In the genomic region with DNA sequence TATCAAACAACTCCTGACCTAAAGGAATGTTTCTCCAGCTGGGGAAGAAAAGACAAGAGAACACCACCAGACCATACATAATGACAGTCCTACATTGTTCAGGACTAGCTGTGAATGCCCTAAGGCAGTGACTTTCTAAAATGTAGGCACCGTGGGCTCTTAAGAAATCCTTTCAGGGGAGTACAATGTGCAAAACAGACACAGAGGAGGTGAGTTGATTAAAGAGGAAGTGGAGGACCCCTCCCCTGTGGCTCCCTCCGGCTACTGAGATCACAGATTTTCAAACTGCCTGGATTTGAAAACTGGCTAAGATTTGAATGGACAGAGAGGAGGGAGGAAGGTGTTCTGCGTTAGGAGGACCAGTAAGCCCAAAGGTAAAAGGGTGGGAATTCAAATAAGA, we compare ENCODE assay signal across 13 cellular contexts.
DNase-seq lines count a peak whose midpoint lies in the region; FAIRE-seq and TF ChIP-seq lines count a peak whose summit lies in the region.
"Had no signal": no experiment of that assay in that cellular context is flagged by ENCODE, and none has a peak within 500 bp of the region (broad histone marks: within the 10 kb centered on the region; RNA-seq: fewer than 3 reads in every experiment).

No MANE protein-coding gene starts in this region.

- H3K9ac ChIP-seq in H9 (ENCODE audit: extremely low read depth, insufficient read length, low read length), result no peak overlapping the region
- H3K9ac ChIP-seq: BLaER1 had no signal

- DNase-seq in H9 (no peak), chondrocyte (ENCODE audit: low spot score) (no peak), G401 (ENCODE audit: low spot score) (no peak), breast epithelium (ENCODE audit: low spot score in 2 of 2) (no peak), HTR-8/SVneo (ENCODE audit: insufficient read length, low spot score) (no peak)
- no peak for DNase-seq in stimulated activated CD4-positive, alpha-beta T cell treated with anti-CD3 and anti-CD28 coated beads, Interleukin-4, amount 100 ng/mL, for 24 hours
- DNase-seq: AML-193, DMS53 had no signal

- no peak overlapping the region for H3K4me3 ChIP-seq in breast epithelium
- H3K4me3 ChIP-seq: BLaER1, GM12878 had no signal

- H3K56ac ChIP-seq in H9 (ENCODE audit: insufficient read length, low read depth, low read length), result no peak overlapping the region

- H3K14ac ChIP-seq in H9 (ENCODE audit: insufficient read depth, low read length), result no peak overlapping the region

- in situ Hi-C loops in G401 (cut with HindIII; ENCODE audit: low sequenced_read_pairs), result no loop called here

- no peaks in the 10 kb centered on the region for H3K36me3 ChIP-seq in breast epithelium
- H3K36me3 ChIP-seq: BLaER1 had no signal

- no peak overlapping the region for H4K5ac ChIP-seq in H9 (ENCODE audit: insufficient read length, low read depth, low read length)

- no peaks in the 10 kb centered on the region for H4K20me1 ChIP-seq in H9 (ENCODE audit: control insufficient read depth, insufficient read depth, insufficient read length)
- H4K20me1 ChIP-seq: BLaER1 had no signal

- no peak overlapping the region for H4K8ac ChIP-seq in H9 (replicated peaks; ENCODE audit: insufficient read length, low read depth, low read length)

- intact Hi-C loops in breast epithelium (cut with DNase I; ENCODE audit: low total_unique reads), result no loop called here

- H3K79me1 ChIP-seq in H9 (ENCODE audit: insufficient read depth, low read depth, low read length, poor library complexity, severe bottlenecking), result no peaks in the 10 kb centered on the region

- no peak overlapping the region for H2BK12ac ChIP-seq in H9 (ENCODE audit: insufficient read length, low read depth, low read length)

- no peak overlapping the region for H3K27ac ChIP-seq in H9 (ENCODE audit: insufficient read length, low read depth, low read length)
- H3K27ac ChIP-seq in breast epithelium, result no peak overlapping the region
- H3K27ac ChIP-seq: BLaER1, HL-60 had no signal

- no peaks in the 10 kb centered on the region for H3K9me3 Mint-ChIP-seq in H9
- no peaks in the 10 kb centered on the region for H3K9me3 Mint-ChIP-seq in chondrocyte (ENCODE audit: low read depth)
- H3K9me3 Mint-ChIP-seq in nephron, result no peaks in the 10 kb centered on the region

- no peaks in the 10 kb centered on the region for H3K9me3 ChIP-seq in H9 (ENCODE audit: control insufficient read depth, low read depth, low read length)
- no peaks in the 10 kb centered on the region for H3K9me3 ChIP-seq in breast epithelium
- H3K9me3 ChIP-seq: BLaER1 had no signal

- no peak overlapping the region for H2BK15ac ChIP-seq in H9 (ENCODE audit: low read depth, low read length)

- H3K23me2 ChIP-seq in H9 (ENCODE audit: insufficient read length, low read depth, low read length, poor library complexity, severe bottlenecking), result no peaks in the 10 kb centered on the region

- H3K27me3 Mint-ChIP-seq in H9 (ENCODE audit: low read depth) (no peaks in the 10 kb centered on the region), chondrocyte (ENCODE audit: low read depth) (no peaks in the 10 kb centered on the region), nephron (ENCODE audit: low read depth) (no peaks in the 10 kb centered on the region)

- no CpG with 5 or more reads among the region's 3 CpGs for WGBS in H9 (ENCODE audit: extremely low coverage, insufficient read length, low lambda C conversion rate)

- no peak overlapping the region for H2AK5ac ChIP-seq in H9 (ENCODE audit: insufficient read length, low read length)

- H2BK120ac ChIP-seq in H9 (ENCODE audit: low read depth, low read length, poor library complexity, severe bottlenecking), result no peak overlapping the region

- TF ChIP-seq CTCF in H9 (conservative IDR thresholded peaks at IDR 0.05) (no peak), chondrocyte (IDR thresholded peaks at IDR 0.05) (no peak), nephron (IDR thresholded peaks at IDR 0.05; ENCODE audit: unreplicated experiment in 3 of 3) (no peak), breast epithelium (IDR thresholded peaks at IDR 0.05) (no peak)

- no peak overlapping the region for H2AFZ ChIP-seq in H9 (ENCODE audit: low read length)

- H3T11ph ChIP-seq in H9 (ENCODE audit: low read length), result no peak overlapping the region

- H3K4me3 Mint-ChIP-seq in H9 (no peak overlapping the region), chondrocyte (ENCODE audit: unreplicated experiment) (no peak overlapping the region), nephron (no peak overlapping the region)

- H2BK5ac ChIP-seq in H9 (ENCODE audit: insufficient read length, low read length), result no peak overlapping the region

- H3K79me2 ChIP-seq in H9 (ENCODE audit: insufficient read depth, low read length), result no peaks in the 10 kb centered on the region

- no peak overlapping the region for H3K4ac ChIP-seq in H9 (ENCODE audit: low read depth, low read length)

- H3K27me3 ChIP-seq in H9 (ENCODE audit: insufficient read depth, low read length), result no peaks in the 10 kb centered on the region
- H3K27me3 ChIP-seq in breast epithelium, result no peaks in the 10 kb centered on the region
- H3K27me3 ChIP-seq: BLaER1 had no signal

- H3K18ac ChIP-seq in H9 (ENCODE audit: insufficient read length, low read depth, low read length), result no peak overlapping the region

- H3K4me1 ChIP-seq in H9 (ENCODE audit: insufficient read depth, low read length) (no peaks in the 10 kb centered on the region), breast epithelium (no peaks in the 10 kb centered on the region)
- H3K4me1 ChIP-seq: BLaER1 had no signal

- no peak overlapping the region for H4K91ac ChIP-seq in H9 (ENCODE audit: insufficient read length, low read depth, low read length)

- H3K27ac Mint-ChIP-seq in H9 (peak overlapping the region in 2 of 3 experiments; percentile 10 to 11; a peak in 1 of 7 replicates), chondrocyte (ENCODE audit: unreplicated experiment) (peak overlapping the region; percentile 68), nephron (peak overlapping the region; percentile 15 to 55 (median 50))

- H3K23ac ChIP-seq in H9 (ENCODE audit: insufficient read length, low read depth, low read length), result no peak overlapping the region

- H3K36me3 Mint-ChIP-seq in H9 (ENCODE audit: insufficient read depth in 1 of 3, low read depth in 3 of 3) (peaks cover 14 to 28% (median 18%) of the 10 kb centered on the region in 3 experiments; a peak in 5 of 7 replicates), chondrocyte (ENCODE audit: low read depth) (peaks cover 47% of the 10 kb centered on the region), nephron (ENCODE audit: low read depth) (peaks cover 66% of the 10 kb centered on the region)

- no peaks in the 10 kb centered on the region for H3K4me1 Mint-ChIP-seq in H9
- peaks cover 39% of the 10 kb centered on the region for H3K4me1 Mint-ChIP-seq in chondrocyte (ENCODE audit: low read depth)
- peaks cover 52% of the 10 kb centered on the region for H3K4me1 Mint-ChIP-seq in nephron

- H2BK20ac ChIP-seq in H9 (ENCODE audit: low read depth, low read length, poor library complexity, severe bottlenecking), result no peak overlapping the region

- no peak overlapping the region for H3K4me2 ChIP-seq in H9 (ENCODE audit: insufficient read depth, insufficient read length, low read length)
- H3K4me2 ChIP-seq: BLaER1 had no signal

- no peak for FAIRE-seq in HTR-8/SVneo (lab: Jason Lieb, UNC)
- FAIRE-seq: GM12878, GM18507 had no signal

- no peak for TF ChIP-seq POLR2A in breast epithelium (IDR thresholded peaks at IDR 0.05)

Comparison
In these comparisons a context has a peak if more than half of its experiments do, and no peak if none do; other contexts are left out.
1. H3K27ac Mint-ChIP-seq: peak in every context shown above with its lines; median percentile 68 in chondrocyte; 50 in nephron; 10 in H9.